15 cellular contexts compared by ENCODE assay signal in the genomic region with DNA sequence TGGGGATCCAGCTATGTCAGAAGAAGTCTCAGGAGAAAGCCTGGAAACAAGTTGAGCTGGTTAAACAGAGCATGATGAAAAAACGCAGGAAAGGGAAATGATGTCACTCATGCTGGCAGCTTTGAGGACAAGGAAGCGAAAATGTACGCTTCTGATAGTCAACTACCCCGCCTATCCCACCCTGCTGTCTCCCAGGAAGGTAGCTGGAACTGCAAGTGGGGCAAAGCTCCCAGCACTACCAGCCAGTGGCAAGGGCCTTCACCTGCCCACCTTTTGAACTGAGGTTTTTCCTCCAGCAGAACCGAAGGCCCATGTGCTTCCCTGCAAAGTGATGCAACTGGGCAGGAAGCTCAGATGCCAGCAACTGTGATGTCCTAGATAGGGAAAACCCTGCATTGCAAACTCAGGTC. TPM values are rescaled to one million over a fixed set of nuclear protein-coding genes. Genes with fewer than 3 reads are reported as not detected.
A peak's percentile ranks its signal among the peaks of the same experiment; 100 is the strongest.
DNase-seq lines count a peak whose midpoint lies in the region; ATAC-seq and TF ChIP-seq lines count a peak whose summit lies in the region.
"Had no signal": no experiment of that assay in that cellular context is flagged by ENCODE, and none has a peak within 500 bp of the region (broad histone marks: within the 10 kb centered on the region; RNA-seq: fewer than 3 reads in every experiment).

No MANE protein-coding gene starts in this region.

- CTCF ChIA-PET in activated CD8-positive, alpha-beta T cell treated with anti-CD3 and anti-CD28 coated beads for 36 hours (lab: Charles Lee) = interaction anchor here (0.8 to 7.7 kb wide), 18 partner anchors 11 to 133 kb away, joined by 3 to 48 read pairs (median 6); no protein-coding TSS in a partner anchor

- H3K9me3 ChIP-seq in BLaER1 treated with 17β-estradiol and CSF1 and Interleukin-3, amounts not matched to agents 10 nM and 100 nM (replicated peaks in 1 of 11) = no peaks in the 10 kb centered on the region; a peak in 1 of 22 replicates
- no peaks in the 10 kb centered on the region for H3K9me3 ChIP-seq in CD4-positive, CD25-positive, alpha-beta regulatory T cell (ENCODE audit: control insufficient read depth in 2 of 2, low read length in 2 of 2)
- H3K9me3 ChIP-seq: esophagus squamous epithelium had no signal

- no peaks in the 10 kb centered on the region for H4K20me1 ChIP-seq in BLaER1 treated with 17β-estradiol and CSF1 and Interleukin-3, amounts not matched to agents 10 nM and 100 nM

- POLR2A ChIA-PET in activated CD8-positive, alpha-beta T cell treated with anti-CD3 and anti-CD28 coated beads for 36 hours (lab: Charles Lee) = interaction anchor here (0.7 to 1.1 kb wide), 2 partner anchors 29 to 59 kb away, joined by 3 read pairs; no protein-coding TSS in a partner anchor

- intact Hi-C loops in activated CD8-positive, alpha-beta T cell treated with anti-CD3 and anti-CD28 coated beads for 36 hours (cut with micrococcal nuclease) = no loop called here

- no peak overlapping the region for H3K9ac ChIP-seq in BLaER1 treated with 17β-estradiol and CSF1 and Interleukin-3, amounts not matched to agents 10 nM and 100 nM

- H3K4me2 ChIP-seq in BLaER1 treated with 17β-estradiol and CSF1 and Interleukin-3, amounts not matched to agents 10 nM and 100 nM = peak overlapping the region; percentile 43 to 76 (median 63)
- H3K4me2 ChIP-seq: hepatocyte had no signal

- peak in 1 of 3 donors; percentile 11 for DNase-seq in CD4-positive, CD25-positive, alpha-beta regulatory T cell
- no peak for DNase-seq in activated CD8-positive, alpha-beta T cell treated with anti-CD3 and anti-CD28 coated beads for 36 hours
- DNase-seq in globus pallidus (ENCODE audit: low spot score) (peak; percentile 24), KG1 (lab: John Stamatoyannopoulos, UW) (no peak), RPMI8226 (no peak)
- DNase-seq: activated B cell treated with CpG ODN at 0.5 μM for 24 hours, esophagus squamous epithelium, HFFc6, NCI-H1436 treated with DMSO at 0.1 percent for 48 hours, NCI-H510A had no signal

- H3K4me1 Mint-ChIP-seq in CD4-positive, CD25-positive, alpha-beta regulatory T cell = peaks cover 0 to 12% (median 6%) of the 10 kb centered on the region in 4 donors
- peaks cover 11% of the 10 kb centered on the region for H3K4me1 Mint-ChIP-seq in activated CD8-positive, alpha-beta T cell treated with anti-CD3 and anti-CD28 coated beads for 36 hours (ENCODE audit: low read depth)

- H3K4me1 ChIP-seq in BLaER1 treated with 17β-estradiol and CSF1 and Interleukin-3, amounts not matched to agents 10 nM and 100 nM = peaks cover 11 to 21% (median 13%) of the 10 kb centered on the region in 10 experiments
- H3K4me1 ChIP-seq in CD4-positive, CD25-positive, alpha-beta regulatory T cell (ENCODE audit: control insufficient read depth, insufficient read depth, low read length, poor library complexity, severe bottlenecking) = no peaks in the 10 kb centered on the region

- no peak for TF ChIP-seq CTCF in activated CD8-positive, alpha-beta T cell treated with anti-CD3 and anti-CD28 coated beads for 36 hours (IDR thresholded peaks at IDR 0.05)

- H3K4me3 Mint-ChIP-seq in CD4-positive, CD25-positive, alpha-beta regulatory T cell = no peak overlapping the region
- no peak overlapping the region for H3K4me3 Mint-ChIP-seq in activated CD8-positive, alpha-beta T cell treated with anti-CD3 and anti-CD28 coated beads for 36 hours
- H3K4me3 Mint-ChIP-seq: activated B cell treated with CpG ODN at 0.5 μM for 24 hours, HFFc6 had no signal

- peaks cover 41% of the 10 kb centered on the region for H3K27me3 Mint-ChIP-seq in CD4-positive, CD25-positive, alpha-beta regulatory T cell
- peaks cover 2% of the 10 kb centered on the region for H3K27me3 Mint-ChIP-seq in activated CD8-positive, alpha-beta T cell treated with anti-CD3 and anti-CD28 coated beads for 36 hours

- no peak for ATAC-seq in CD4-positive, CD25-positive, alpha-beta regulatory T cell (ENCODE audit: low read depth in 2 of 2)
- no peak for ATAC-seq in activated CD8-positive, alpha-beta T cell treated with anti-CD3 and anti-CD28 coated beads for 36 hours
- no peak for ATAC-seq in GM19452 (IDR thresholded peaks at IDR 0.05; ENCODE audit: unreplicated experiment)

- no peak overlapping the region for H3K4me3 ChIP-seq in BLaER1 treated with 17β-estradiol and CSF1 and Interleukin-3, amounts not matched to agents 10 nM and 100 nM
- H3K4me3 ChIP-seq in CD4-positive, CD25-positive, alpha-beta regulatory T cell (ENCODE audit: low read depth, low read length) = no peak overlapping the region
- H3K4me3 ChIP-seq: esophagus squamous epithelium, hepatocyte had no signal

- H3K36me3 Mint-ChIP-seq in CD4-positive, CD25-positive, alpha-beta regulatory T cell = no peaks in the 10 kb centered on the region
- H3K36me3 Mint-ChIP-seq in activated CD8-positive, alpha-beta T cell treated with anti-CD3 and anti-CD28 coated beads for 36 hours (ENCODE audit: low read depth) = no peaks in the 10 kb centered on the region

- H3K9me3 Mint-ChIP-seq in CD4-positive, CD25-positive, alpha-beta regulatory T cell = no peaks in the 10 kb centered on the region
- H3K9me3 Mint-ChIP-seq in activated CD8-positive, alpha-beta T cell treated with anti-CD3 and anti-CD28 coated beads for 36 hours = no peaks in the 10 kb centered on the region
- H3K9me3 Mint-ChIP-seq: activated B cell treated with CpG ODN at 0.5 μM for 24 hours, HFFc6 had no signal

- H3K36me3 ChIP-seq in BLaER1 treated with 17β-estradiol and CSF1 and Interleukin-3, amounts not matched to agents 10 nM and 100 nM = no peaks in the 10 kb centered on the region
- H3K36me3 ChIP-seq in CD4-positive, CD25-positive, alpha-beta regulatory T cell (ENCODE audit: control insufficient read depth, insufficient read depth, low read length) = no peaks in the 10 kb centered on the region
- H3K36me3 ChIP-seq: esophagus squamous epithelium had no signal

- peak overlapping the region in 8 of 11 experiments; percentile 24 to 61 (median 48); a peak in 14 of 22 replicates for H3K27ac ChIP-seq in BLaER1 treated with 17β-estradiol and CSF1 and Interleukin-3, amounts not matched to agents 10 nM and 100 nM
- H3K27ac ChIP-seq in CD4-positive, CD25-positive, alpha-beta regulatory T cell (ENCODE audit: insufficient read depth, low read length, poor library complexity, severe bottlenecking) = no peak overlapping the region
- H3K27ac ChIP-seq: C4-2B, hepatocyte had no signal

- H3K27ac Mint-ChIP-seq in CD4-positive, CD25-positive, alpha-beta regulatory T cell = peak overlapping the region in 2 of 3 donors; percentile 5 to 15
- H3K27ac Mint-ChIP-seq in activated CD8-positive, alpha-beta T cell treated with anti-CD3 and anti-CD28 coated beads for 36 hours = peak overlapping the region; percentile 52
- H3K27ac Mint-ChIP-seq: activated B cell treated with CpG ODN at 0.5 μM for 24 hours, HFFc6 had no signal

- H3K27me3 ChIP-seq in BLaER1 treated with 17β-estradiol and CSF1 and Interleukin-3, amounts not matched to agents 10 nM and 100 nM = no peaks in the 10 kb centered on the region
- peaks cover 8% of the 10 kb centered on the region for H3K27me3 ChIP-seq in CD4-positive, CD25-positive, alpha-beta regulatory T cell (ENCODE audit: control insufficient read depth, insufficient read depth, low read length)

RNA-seq across cellular contexts. Expression of a gene that starts 6.3 kb away (rescaled TPM):
- total RNA-seq in CD4-positive, CD25-positive, alpha-beta regulatory T cell = not detected
- polyA plus RNA-seq in CD4-positive, CD25-positive, alpha-beta regulatory T cell = not detected
- total RNA-seq in activated CD8-positive, alpha-beta T cell treated with anti-CD3 and anti-CD28 coated beads for 36 hours = not detected
- total RNA-seq: activated B cell treated with CpG ODN at 0.5 μM for 24 hours, hepatocyte, HFFc6, pulmonary artery endothelial cell had no signal
- polyA plus RNA-seq: hepatocyte had no signal

RNA-seq across cellular contexts. Expression of a gene that starts 38.2 kb away (rescaled TPM):
- total RNA-seq in CD4-positive, CD25-positive, alpha-beta regulatory T cell = not detected
- 10 to 100 TPM; 25.0 to 36.3 (median 29.6) TPM for polyA plus RNA-seq in CD4-positive, CD25-positive, alpha-beta regulatory T cell
- total RNA-seq in activated CD8-positive, alpha-beta T cell treated with anti-CD3 and anti-CD28 coated beads for 36 hours = under 1 TPM; 0.54 to 0.81 TPM
- total RNA-seq: activated B cell treated with CpG ODN at 0.5 μM for 24 hours, esophagus squamous epithelium, hepatocyte, pulmonary artery endothelial cell had no signal
- polyA plus RNA-seq: hepatocyte had no signal
